1 cellular context compared by ENCODE assay signal in the genomic region with DNA sequence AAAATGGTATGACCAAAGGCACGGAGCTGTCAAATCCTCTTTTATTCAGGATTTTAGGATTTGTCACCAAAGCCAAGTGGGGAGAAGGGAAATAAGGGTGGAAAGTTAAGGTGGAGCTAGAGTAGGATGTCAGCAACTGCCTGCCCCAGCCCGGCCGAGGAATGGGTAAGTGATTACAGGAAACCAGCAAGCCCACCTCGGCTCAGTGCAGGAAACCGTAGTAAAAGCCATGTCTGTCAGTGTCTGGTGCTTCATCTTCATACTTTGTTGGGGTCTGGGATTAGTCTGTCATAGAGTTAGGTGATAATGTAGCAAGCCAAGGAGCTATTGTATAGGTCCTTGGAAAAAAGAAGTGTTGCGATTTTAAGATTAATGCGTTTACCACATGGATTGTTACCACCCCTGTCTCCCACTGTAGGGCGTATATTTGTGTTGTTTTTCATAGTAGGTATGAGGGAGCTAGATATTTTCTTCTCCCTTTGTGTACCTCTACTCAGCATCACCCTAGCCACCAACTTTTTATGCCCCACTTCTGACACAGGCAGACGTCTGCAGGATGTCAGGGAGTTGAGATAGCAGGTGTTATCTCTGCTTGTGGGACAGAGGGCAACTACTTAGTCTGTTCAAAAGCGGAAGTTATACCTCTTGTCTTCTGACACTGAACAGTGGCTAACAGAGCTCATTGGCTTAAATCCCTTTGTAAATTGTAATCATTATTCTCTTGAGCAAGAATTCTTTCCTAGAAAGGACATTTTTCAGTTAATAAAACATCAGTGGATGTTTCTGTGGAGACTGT.
TF ChIP-seq lines count a peak whose summit lies in the region.

No MANE protein-coding gene starts in this region.

TF ChIP-seq in GM12878, 131 proteins besides CTCF, POLR2A, EP300 and RAD21 (continued from another document):
- TF ChIP-seq IRF4 (IDR thresholded peaks at IDR 0.05; ENCODE audit: low read depth, low read length): no peak
- TF ChIP-seq ASH2L (IDR thresholded peaks at IDR 0.05; ENCODE audit: borderline replicate concordance, low read depth): no peak
- TF ChIP-seq, protein P1, sequence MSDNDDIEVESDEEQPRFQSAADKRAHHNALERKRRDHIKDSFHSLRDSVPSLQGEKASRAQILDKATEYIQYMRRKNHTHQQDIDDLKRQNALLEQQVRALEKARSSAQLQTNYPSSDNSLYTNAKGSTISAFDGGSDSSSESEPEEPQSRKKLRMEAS (IDR thresholded peaks at IDR 0.05; ENCODE audit: low read depth, low read length): no peak
- no peak for TF ChIP-seq NBN (IDR thresholded peaks at IDR 0.05)
